21 cellular contexts compared by ENCODE assay signal in genomic region chr5:575636-576035, GRCh38.
"Had no signal": no experiment of that assay in that cellular context is flagged by ENCODE, and none has a peak within 500 bp of the region (broad histone marks: within the 10 kb centered on the region; RNA-seq: fewer than 3 reads in every experiment).

No MANE protein-coding gene starts in this region.

- H3K36me3 Mint-ChIP-seq: mesothelial cell of epicardium had no signal

- H3K27ac ChIP-seq: neutrophil, parathyroid adenoma, prostate gland, right atrium auricular region, skin epidermis, stomach, thyroid gland had no signal

- H3K4me3 Mint-ChIP-seq: central memory CD8-positive, alpha-beta T cell; memory B cell; mesothelial cell of epicardium; natural killer cell treated with Interleukin-12 subunit alpha and Interleukin-12 subunit beta and Interleukin-15 and Interleukin-18, amount 100 ng/mL, for 72 hours; neural crest cell had no signal

- H3K4me1 Mint-ChIP-seq: central memory CD8-positive, alpha-beta T cell; mesothelial cell of epicardium; neural crest cell had no signal

- H3K4me3 ChIP-seq: lung, mucosa of descending colon, prostate gland, right atrium auricular region, skin epidermis, stomach, thyroid gland had no signal

- ATAC-seq: mucosa of descending colon; natural killer cell treated with Interleukin-12 subunit alpha and Interleukin-12 subunit beta and Interleukin-15 and Interleukin-18, amount 100 ng/mL, for 72 hours had no signal

- DNase-seq: cortex of kidney; effector CD4-positive, alpha-beta T cell; mucosa of descending colon; naive B cell; stimulated activated CD4-positive, alpha-beta T cell treated with anti-CD3 and anti-CD28 coated beads, Interleukin-15, amount 100 ng/mL, for 24 hours; stimulated activated CD4-positive, alpha-beta T cell treated with anti-CD3 and anti-CD28 coated beads, Interleukin-2, amount 100 ng/mL, for 48 hours; stimulated activated naive CD4-positive, alpha-beta T cell treated with Interleukin-2 at 50 U/mL for 16 hours; stomach; thyroid gland; trophoblast cell had no signal

- H3K27ac Mint-ChIP-seq: memory B cell; mesothelial cell of epicardium; naive B cell; natural killer cell treated with Interleukin-12 subunit alpha and Interleukin-12 subunit beta and Interleukin-15 and Interleukin-18, amount 100 ng/mL, for 72 hours had no signal
